In the genomic region with DNA sequence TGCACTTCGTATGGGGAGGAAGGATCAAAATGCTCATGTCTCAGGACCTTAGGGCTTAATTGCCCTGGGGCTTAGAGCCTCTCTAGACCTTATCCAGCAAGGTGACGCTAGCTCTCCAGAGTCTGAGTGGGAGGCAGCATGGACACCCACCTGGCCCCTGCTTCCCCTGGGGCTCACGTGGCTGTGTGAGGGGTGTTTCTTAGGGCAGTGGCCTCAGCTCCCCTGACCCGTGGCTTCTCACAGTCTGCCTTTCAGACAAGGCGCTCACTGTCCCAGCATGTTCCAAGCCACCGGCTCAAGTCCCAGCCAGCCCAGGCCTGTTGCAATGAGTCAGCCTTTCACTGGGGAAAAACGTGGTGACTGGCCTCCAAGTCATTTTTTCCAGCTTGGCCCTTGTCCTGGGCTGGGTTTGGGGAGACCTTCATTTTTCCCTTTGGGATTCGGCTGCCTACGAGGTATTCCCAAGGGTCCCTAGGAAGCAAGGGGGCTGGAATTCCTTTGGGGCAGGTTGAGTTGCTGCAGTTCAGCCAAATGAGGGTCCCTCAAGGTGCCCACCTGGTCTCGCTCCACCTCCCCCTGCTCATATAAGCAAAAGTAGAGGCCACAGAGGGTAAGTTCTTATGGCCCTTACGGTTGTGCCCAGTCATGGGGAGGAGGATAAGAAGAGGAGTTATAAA, we compare ENCODE assay signal across 8 cellular contexts.
DNase-seq lines count a peak whose midpoint lies in the region; ATAC-seq and TF ChIP-seq lines count a peak whose summit lies in the region.

No MANE protein-coding gene starts in this region.

- TF ChIP-seq POLR2A in GM19193 (IDR thresholded peaks at IDR 0.05; ENCODE audit: extremely low read depth, insufficient read depth, insufficient read length): peak; percentile 34

- no peaks in the 10 kb centered on the region for H3K79me2 ChIP-seq in MM.1S (ENCODE audit: low read length)

- H3K9me3 ChIP-seq in HUES6 (ENCODE audit: control insufficient read depth, insufficient read depth, low read depth, low read length): no peaks in the 10 kb centered on the region
- H3K9me3 ChIP-seq in muscle layer of duodenum (ENCODE audit: control insufficient read depth in 1 of 2, low read length in 2 of 2): no peaks in the 10 kb centered on the region
- H3K9me3 ChIP-seq in MM.1S (replicated peaks; ENCODE audit: insufficient read depth, low read length): no peaks in the 10 kb centered on the region

- H3K4me1 ChIP-seq in HUES6 (ENCODE audit: control insufficient read depth, insufficient read depth, low read length) (peaks cover 31% of the 10 kb centered on the region), muscle layer of duodenum (ENCODE audit: control insufficient read depth in 1 of 2, insufficient read depth in 2 of 2, low read length in 2 of 2) (peaks cover 0 to 3% of the 10 kb centered on the region in 2 donors), MM.1S (ENCODE audit: low read length) (no peaks in the 10 kb centered on the region)

- H3K36me3 ChIP-seq in HUES6 (ENCODE audit: control insufficient read depth, insufficient read depth, low read length) (no peaks in the 10 kb centered on the region), muscle layer of duodenum (ENCODE audit: control insufficient read depth in 1 of 2, insufficient read depth in 2 of 2, low read length in 2 of 2) (no peaks in the 10 kb centered on the region), MM.1S (replicated peaks; ENCODE audit: insufficient read depth, low read length) (no peaks in the 10 kb centered on the region)

- H3K27me3 ChIP-seq in HUES6 (ENCODE audit: control insufficient read depth, insufficient read depth, low read length) (no peaks in the 10 kb centered on the region), muscle layer of duodenum (ENCODE audit: low read depth, low read length) (no peaks in the 10 kb centered on the region), MM.1S (replicated peaks; ENCODE audit: insufficient read depth, low read length) (no peaks in the 10 kb centered on the region)

- H3K4me2 ChIP-seq in MM.1S (ENCODE audit: low read depth, low read length): no peak overlapping the region

- H3F3A ChIP-seq in MM.1S (ENCODE audit: insufficient read depth, low read length): no peaks in the 10 kb centered on the region

- H3K27ac ChIP-seq in HUES6 (ENCODE audit: low read depth, low read length) (peak overlapping the region; percentile 61; the same call in 1 of the 2 replicates), muscle layer of duodenum (ENCODE audit: low read length) (peak overlapping the region; percentile 37), MM.1S (ENCODE audit: low read length) (no peak overlapping the region)

- H3K9ac ChIP-seq in HUES6 (ENCODE audit: low read length) (peak overlapping the region; percentile 56), MM.1S (ENCODE audit: low read length) (no peak overlapping the region)

- no peak for ATAC-seq in HG03196 (IDR thresholded peaks at IDR 0.05; ENCODE audit: unreplicated experiment)
- ATAC-seq in GM18519 (IDR thresholded peaks at IDR 0.05; ENCODE audit: low FRiP score, unreplicated experiment): no peak

- DNase-seq in ecto neural progenitor cell (ENCODE audit: low spot score) (peak; percentile 53), NCI-H2171 treated with DMSO at 0.1 percent for 48 hours (lab: John Stamatoyannopoulos, UW) (no peak), MM.1S (no peak)

- no peaks in the 10 kb centered on the region for H3K9me2 ChIP-seq in MM.1S (replicated peaks; ENCODE audit: insufficient read depth, low read length)

- no peaks in the 10 kb centered on the region for H4K20me1 ChIP-seq in MM.1S (ENCODE audit: insufficient read depth, low read length)

- no peak overlapping the region for H2AFZ ChIP-seq in MM.1S (ENCODE audit: low read length)

- H3K4me3 ChIP-seq in HUES6 (ENCODE audit: low read depth, low read length) (no peak overlapping the region), muscle layer of duodenum (ENCODE audit: low read depth in 1 of 2, low read length in 2 of 2) (no peak overlapping the region), MM.1S (ENCODE audit: low read length) (no peak overlapping the region)

- no peak for TF ChIP-seq CTCF in MM.1S (IDR thresholded peaks at IDR 0.05; ENCODE audit: low read length)
